27 cellular contexts compared by ENCODE assay signal in genomic region chr1:81733465-81733864, GRCh38.
"Had no signal": no experiment of that assay in that cellular context is flagged by ENCODE, and none has a peak within 500 bp of the region (broad histone marks: within the 10 kb centered on the region; RNA-seq: fewer than 3 reads in every experiment).

No MANE protein-coding gene starts in this region.

- DNase-seq: dermis blood vessel endothelial cell; effector memory CD4-positive, alpha-beta T cell; foreskin keratinocyte; heart left ventricle; kidney; natural killer cell; occipital lobe; ovary; posterior cingulate gyrus; psoas muscle; right cardiac atrium; sigmoid colon; stimulated activated CD4-positive, alpha-beta T cell treated with anti-CD3 and anti-CD28 coated beads, Interleukin-4, amount 100 ng/mL, for 4 hours; stimulated activated naive CD8-positive, alpha-beta T cell treated with anti-CD3 and anti-CD28 coated beads, Interleukin-15, Interleukin-2, amounts not matched to agents 100 U/mL and 50 U/mL, for 24 hours; substantia nigra; testis; tibial artery; upper lobe of right lung; uterus had no signal

- H3K27me3 ChIP-seq: esophagus muscularis mucosa, foreskin keratinocyte, gastroesophageal sphincter, heart left ventricle, hepatocyte, ovary, sigmoid colon, testis, tibial artery, upper lobe of right lung, uterus had no signal

- H3K36me3 ChIP-seq: esophagus muscularis mucosa, gastroesophageal sphincter, heart left ventricle, ovary, sigmoid colon, tibial artery, upper lobe of right lung, uterus had no signal

- H3K4me2 ChIP-seq: hepatocyte had no signal

- FAIRE-seq: endothelial cell of umbilical vein, kidney had no signal

- H3K4me1 ChIP-seq: esophagus muscularis mucosa, gastroesophageal sphincter, psoas muscle, sigmoid colon, testis, tibial artery, upper lobe of right lung, uterus had no signal

- H2AFZ ChIP-seq: hepatocyte had no signal

- H3K4me3 ChIP-seq: coronary artery, esophagus muscularis mucosa, gastroesophageal sphincter, heart left ventricle, hepatocyte, lung, ovary, psoas muscle, sigmoid colon, testis, tibial artery, upper lobe of right lung, uterus had no signal

- H3K9me3 ChIP-seq: esophagus muscularis mucosa, gastroesophageal sphincter, heart left ventricle, ovary, psoas muscle, sigmoid colon, testis, tibial artery, upper lobe of right lung, uterus had no signal

- ATAC-seq: foreskin keratinocyte; gastroesophageal sphincter; heart left ventricle; left lobe of liver; natural killer cell; psoas muscle; right cardiac atrium; stimulated activated memory B cell treated with anti-CD40 and anti-IgM and Interleukin-4, amounts not matched to agents 10 μg/mL and 1 μg/mL and 100 μg/mL, for 72 hours; stimulated activated naive CD8-positive, alpha-beta T cell treated with anti-CD3 and anti-CD28 coated beads, Interleukin-15, Interleukin-2, amounts not matched to agents 100 U/mL and 50 U/mL, for 24 hours; upper lobe of right lung had no signal

- H3K27ac ChIP-seq: coronary artery, esophagus muscularis mucosa, foreskin keratinocyte, gastroesophageal sphincter, heart left ventricle, hepatocyte, ovary, psoas muscle, sigmoid colon, testis, tibial artery, upper lobe of right lung, uterus had no signal

- H3K79me2 ChIP-seq: hepatocyte had no signal
